In the genomic region with DNA sequence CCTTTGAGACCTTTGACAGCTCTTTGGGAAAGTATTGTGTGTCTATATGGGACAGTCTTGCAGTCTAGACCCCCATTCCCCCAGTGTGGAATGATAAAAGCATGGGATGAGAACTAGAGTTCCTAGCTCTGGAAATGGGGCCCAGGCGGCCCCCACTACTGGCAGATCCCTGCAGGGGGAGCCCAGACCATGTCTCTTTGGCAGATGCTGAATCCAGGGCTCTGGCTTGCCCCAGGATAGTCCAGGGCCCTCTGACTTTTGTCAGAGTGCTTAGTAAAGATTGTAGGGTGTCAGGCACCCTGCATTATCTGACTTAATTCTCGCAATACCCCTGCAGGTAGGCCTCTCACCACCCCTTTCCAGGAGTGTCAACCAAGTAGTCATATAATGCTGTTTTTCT, we compare ENCODE assay signal across 11 cellular contexts. TPM values are rescaled to one million over a fixed set of nuclear protein-coding genes. Genes with fewer than 3 reads are reported as not detected.
DNase-seq lines count a peak whose midpoint lies in the region; ATAC-seq and TF ChIP-seq lines count a peak whose summit lies in the region.
"Had no signal": no experiment of that assay in that cellular context is flagged by ENCODE, and none has a peak within 500 bp of the region (broad histone marks: within the 10 kb centered on the region; RNA-seq: fewer than 3 reads in every experiment).

No MANE protein-coding gene starts in this region.

- peak overlapping the region; percentile 54 for H3K27ac Mint-ChIP-seq in activated naive CD8-positive, alpha-beta T cell
- no peak overlapping the region for H3K27ac Mint-ChIP-seq in activated naive CD8-positive, alpha-beta T cell treated with anti-CD3 and anti-CD28 coated beads for 36 hours

- TF ChIP-seq POLR2A in thyroid gland (IDR thresholded peaks at IDR 0.05), result no peak
- no peak for TF ChIP-seq POLR2A in lower leg skin (IDR thresholded peaks at IDR 0.05)

- H3K4me3 ChIP-seq in foreskin fibroblast (ENCODE audit: low read depth in 1 of 2, low read length in 2 of 2), result no peak overlapping the region
- H3K4me3 ChIP-seq in thyroid gland (replicated peaks in 1 of 3), result no peak overlapping the region
- H3K4me3 ChIP-seq in lower leg skin (ENCODE audit: low read depth, poor library complexity, severe bottlenecking), result no peak overlapping the region
- H3K4me3 ChIP-seq: BLaER1 treated with 17β-estradiol and CSF1 and Interleukin-3, amounts not matched to agents 10 nM and 100 nM had no signal

- H3K36me3 Mint-ChIP-seq in activated naive CD8-positive, alpha-beta T cell, result peaks cover 5% of the 10 kb centered on the region
- H3K36me3 Mint-ChIP-seq in activated naive CD8-positive, alpha-beta T cell treated with anti-CD3 and anti-CD28 coated beads for 36 hours, result peaks cover 54% of the 10 kb centered on the region

- ATAC-seq in GM21723 (IDR thresholded peaks at IDR 0.05; ENCODE audit: unreplicated experiment), result no peak
- ATAC-seq in HG02840 (IDR thresholded peaks at IDR 0.05; ENCODE audit: low FRiP score, unreplicated experiment), result no peak

- DNase-seq in activated naive CD8-positive, alpha-beta T cell treated with anti-CD3 and anti-CD28 coated beads for 36 hours, result no peak
- DNase-seq in RPMI8226 (peak; percentile 27), foreskin fibroblast (peak in 1 of 2 donors; percentile 35), thyroid gland (no peak), lower leg skin (ENCODE audit: low spot score in 2 of 2) (no peak)
- DNase-seq: NCI-H1436 treated with DMSO at 0.1 percent for 48 hours had no signal

- peaks cover 79% of the 10 kb centered on the region for H3K4me1 Mint-ChIP-seq in activated naive CD8-positive, alpha-beta T cell (ENCODE audit: low read depth)
- peaks cover 68% of the 10 kb centered on the region for H3K4me1 Mint-ChIP-seq in activated naive CD8-positive, alpha-beta T cell treated with anti-CD3 and anti-CD28 coated beads for 36 hours

- no peak overlapping the region for H3K4me3 Mint-ChIP-seq in activated naive CD8-positive, alpha-beta T cell
- H3K4me3 Mint-ChIP-seq in activated naive CD8-positive, alpha-beta T cell treated with anti-CD3 and anti-CD28 coated beads for 36 hours, result no peak overlapping the region

- no peaks in the 10 kb centered on the region for H3K27me3 ChIP-seq in thyroid gland
- H3K27me3 ChIP-seq: BLaER1 treated with 17β-estradiol and CSF1 and Interleukin-3, amounts not matched to agents 10 nM and 100 nM had no signal

- no peaks in the 10 kb centered on the region for H3K27me3 Mint-ChIP-seq in activated naive CD8-positive, alpha-beta T cell
- H3K27me3 Mint-ChIP-seq in activated naive CD8-positive, alpha-beta T cell treated with anti-CD3 and anti-CD28 coated beads for 36 hours, result no peaks in the 10 kb centered on the region

- TF ChIP-seq CTCF in foreskin fibroblast (IDR thresholded peaks at IDR 0.05; ENCODE audit: low read depth, low read length), result peak; percentile 44
- TF ChIP-seq CTCF in thyroid gland (IDR thresholded peaks at IDR 0.05), result no peak
- TF ChIP-seq CTCF in lower leg skin (IDR thresholded peaks at IDR 0.05), result no peak

- no peaks in the 10 kb centered on the region for H3K9me3 Mint-ChIP-seq in activated naive CD8-positive, alpha-beta T cell (ENCODE audit: low read depth)
- H3K9me3 Mint-ChIP-seq in activated naive CD8-positive, alpha-beta T cell treated with anti-CD3 and anti-CD28 coated beads for 36 hours, result no peaks in the 10 kb centered on the region
- H3K9me3 Mint-ChIP-seq: nephron had no signal

- intact Hi-C loops in thyroid gland (cut with DNase I), result no loop called here
- intact Hi-C loops in lower leg skin (cut with DNase I; ENCODE audit: low total_unique reads), result loop anchor here (5.0 kb wide), 1 partner anchor 1630 kb away; no protein-coding TSS in a partner anchor

- peak overlapping the region in 2 of 3 donors; percentile 72 to 90 for H3K27ac ChIP-seq in thyroid gland
- H3K27ac ChIP-seq: BLaER1 treated with 17β-estradiol and CSF1 and Interleukin-3, amounts not matched to agents 10 nM and 100 nM had no signal

- H3K4me1 ChIP-seq in thyroid gland, result peaks cover 52 to 61% of the 10 kb centered on the region in 2 donors

- no peaks in the 10 kb centered on the region for H3K9me3 ChIP-seq in thyroid gland
- H3K9me3 ChIP-seq: BLaER1 treated with 17β-estradiol and CSF1 and Interleukin-3, amounts not matched to agents 10 nM and 100 nM had no signal

- 79 to 97% methylated on average over 2 of the region's 2 CpGs for WGBS in thyroid gland, 2 donors
- WGBS in lower leg skin, 2 donors, result 87 to 88% methylated on average over 2 of the region's 2 CpGs

- H3K36me3 ChIP-seq in thyroid gland, result peaks cover 15 to 23% of the 10 kb centered on the region in 2 donors

RNA-seq across cellular contexts. Expression of gene ALKBH5, which starts 8.3 kb away (rescaled TPM):
- total RNA-seq in activated naive CD8-positive, alpha-beta T cell treated with anti-CD3 and anti-CD28 coated beads for 36 hours, result 100 to 1,000 TPM; 163 TPM
- 100 to 1,000 TPM; 123 to 169 (median 159) TPM for total RNA-seq in thyroid gland
- 10 to 100 TPM; 56.0 to 87.2 (median 76.4) TPM for total RNA-seq in lower leg skin

RNA-seq across cellular contexts. Expression of gene LLGL1, which starts 33.5 kb away (rescaled TPM):
- total RNA-seq in activated naive CD8-positive, alpha-beta T cell treated with anti-CD3 and anti-CD28 coated beads for 36 hours, result 10 to 100 TPM; 13.7 to 15.2 TPM
- total RNA-seq in thyroid gland (10 to 100 TPM; 14.5 to 19.4 (median 17.5) TPM), lower leg skin (10 to 100 TPM; 24.5 to 32.7 (median 29.3) TPM)
